In the genomic region with DNA sequence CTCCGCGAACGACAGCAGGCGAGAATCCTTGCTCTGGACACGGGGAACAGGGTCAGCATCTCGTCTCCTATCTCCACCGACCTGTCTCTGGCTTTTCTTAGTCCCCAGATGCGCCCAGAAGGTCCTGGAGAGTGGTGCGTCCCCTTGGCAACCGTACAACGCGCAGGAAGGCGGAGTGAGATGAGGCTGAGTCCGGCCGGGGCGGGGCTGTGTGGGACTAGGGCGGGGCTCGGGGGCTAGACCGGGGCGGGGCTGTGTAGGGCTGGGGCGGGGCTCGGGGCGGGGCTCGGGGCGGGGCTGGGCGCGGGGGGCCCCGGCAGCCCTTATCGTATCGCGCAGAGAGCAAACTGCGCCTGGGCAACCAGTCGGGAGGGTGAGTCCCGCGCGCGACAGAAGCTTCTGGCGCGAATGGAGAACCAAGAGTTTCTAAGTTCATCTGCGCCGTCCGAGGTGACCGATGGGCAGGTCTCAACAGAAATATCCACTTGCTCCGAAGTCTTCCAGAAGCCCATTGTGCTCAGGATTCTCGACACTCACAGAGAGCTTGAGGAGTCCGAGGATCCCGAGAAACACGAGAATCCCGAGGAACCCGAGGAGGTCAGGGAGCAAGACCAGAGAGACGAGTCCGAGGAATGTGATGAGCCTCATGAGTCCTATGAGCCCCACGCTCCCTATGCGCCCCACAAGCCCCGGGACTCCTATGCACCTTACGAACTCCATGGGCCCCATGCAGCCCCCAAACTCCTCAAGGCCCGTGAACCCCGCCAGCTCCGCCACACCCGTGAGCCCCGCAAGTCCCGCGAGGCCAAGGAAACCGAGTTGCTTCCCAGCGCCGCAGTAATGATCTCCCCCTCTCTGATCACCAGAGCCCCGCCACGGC, we compare ENCODE assay signal across 8 cellular contexts. TPM values are rescaled to one million over a fixed set of nuclear protein-coding genes. Genes with fewer than 3 reads are reported as not detected.
A peak's percentile ranks its signal among the peaks of the same experiment; 100 is the strongest.
DNase-seq lines count a peak whose midpoint lies in the region; ATAC-seq and TF ChIP-seq lines count a peak whose summit lies in the region.

No MANE protein-coding gene starts in this region.

- H3K4me3 ChIP-seq in KMS-11 (IDR thresholded peaks at IDR 0.05; ENCODE audit: insufficient read depth, low read depth, low read length) (peak overlapping the region; percentile 59), SK-N-MC (peak overlapping the region; percentile 95), osteoblast (ENCODE audit: insufficient read depth, low read length) (peak overlapping the region; percentile 66)

- no peaks in the 10 kb centered on the region for H3K4me1 Mint-ChIP-seq in activated naive CD4-positive, alpha-beta T cell treated with anti-CD3 and anti-CD28 coated beads, Interleukin-2, amount 10 ng/mL, durations not matched to agents 7 days and 5 days

- H3K36me3 ChIP-seq in KMS-11 (ENCODE audit: insufficient read depth): no peaks in the 10 kb centered on the region
- no peaks in the 10 kb centered on the region for H3K36me3 ChIP-seq in SK-N-MC (ENCODE audit: insufficient read depth, low read length)
- H3K36me3 ChIP-seq in osteoblast (ENCODE audit: insufficient read depth, low read length): no peaks in the 10 kb centered on the region

- no peaks in the 10 kb centered on the region for H3K9me3 Mint-ChIP-seq in activated naive CD4-positive, alpha-beta T cell treated with anti-CD3 and anti-CD28 coated beads, Interleukin-2, amount 10 ng/mL, durations not matched to agents 7 days and 5 days

- H3K4me1 ChIP-seq in KMS-11 (ENCODE audit: low read depth, poor library complexity, severe bottlenecking): peaks cover 8% of the 10 kb centered on the region
- peaks cover 6% of the 10 kb centered on the region for H3K4me1 ChIP-seq in osteoblast (ENCODE audit: insufficient read depth, low read length)

- H3K27me3 Mint-ChIP-seq in activated naive CD4-positive, alpha-beta T cell treated with anti-CD3 and anti-CD28 coated beads, Interleukin-2, amount 10 ng/mL, durations not matched to agents 7 days and 5 days: peaks cover 31% of the 10 kb centered on the region

- H3K9ac ChIP-seq in KMS-11 (peak overlapping the region; percentile 55; the same call in 1 of the 2 replicates), SK-N-MC (ENCODE audit: insufficient read length) (peak overlapping the region; percentile 90)

- peak overlapping the region; percentile 77 for H3K4me2 ChIP-seq in KMS-11
- peak overlapping the region; percentile 91 for H3K4me2 ChIP-seq in osteoblast (ENCODE audit: insufficient read depth, low read length)

- H3K27me3 ChIP-seq in KMS-11 (ENCODE audit: insufficient read depth, low read depth): no peaks in the 10 kb centered on the region
- H3K27me3 ChIP-seq in osteoblast (ENCODE audit: insufficient read depth, low read length): peaks cover 32% of the 10 kb centered on the region

- intact Hi-C loops in Right ventricle myocardium inferior (cut with DNase I): no loop called here

- H3K9me3 ChIP-seq in SK-N-MC (ENCODE audit: low read depth, low read length) (no peaks in the 10 kb centered on the region), osteoblast (ENCODE audit: low read depth, low read length) (no peaks in the 10 kb centered on the region)

- H4K20me1 ChIP-seq in KMS-11 (ENCODE audit: insufficient read depth): no peaks in the 10 kb centered on the region
- no peaks in the 10 kb centered on the region for H4K20me1 ChIP-seq in osteoblast (ENCODE audit: insufficient read depth, low read length)

- CTCF ChIA-PET in activated naive CD4-positive, alpha-beta T cell treated with anti-CD3 and anti-CD28 coated beads, Interleukin-2, amount 10 ng/mL, durations not matched to agents 7 days and 5 days (lab: Charles Lee): interaction anchor here (0.5 to 1.4 kb wide), 3 partner anchors 14 to 303 kb away, joined by 3 to 4 read pairs (median 3); no protein-coding TSS in a partner anchor

- H3K79me2 ChIP-seq in KMS-11 (ENCODE audit: insufficient read depth, low read depth): no peaks in the 10 kb centered on the region
- H3K79me2 ChIP-seq in osteoblast (ENCODE audit: insufficient read depth, low read length): no peaks in the 10 kb centered on the region

- no peaks in the 10 kb centered on the region for H3K36me3 Mint-ChIP-seq in activated naive CD4-positive, alpha-beta T cell treated with anti-CD3 and anti-CD28 coated beads, Interleukin-2, amount 10 ng/mL, durations not matched to agents 7 days and 5 days

- no peak overlapping the region for H3K27ac ChIP-seq in KMS-11
- H3K27ac ChIP-seq in SK-N-MC: no peak overlapping the region
- H3K27ac ChIP-seq in osteoblast (ENCODE audit: low read depth, low read length): no peak overlapping the region

- H2AFZ ChIP-seq in KMS-11 (ENCODE audit: low read depth) (peak overlapping the region; percentile 99), osteoblast (ENCODE audit: low read length) (peak overlapping the region; percentile 93)

- peak; percentile 88 for ATAC-seq in GM21786 (IDR thresholded peaks at IDR 0.05; ENCODE audit: unreplicated experiment)
- peak; percentile 98 for ATAC-seq in Right ventricle myocardium inferior

- no peak overlapping the region for H3K27ac Mint-ChIP-seq in activated naive CD4-positive, alpha-beta T cell treated with anti-CD3 and anti-CD28 coated beads, Interleukin-2, amount 10 ng/mL, durations not matched to agents 7 days and 5 days

- H3K4me3 Mint-ChIP-seq in activated naive CD4-positive, alpha-beta T cell treated with anti-CD3 and anti-CD28 coated beads, Interleukin-2, amount 10 ng/mL, durations not matched to agents 7 days and 5 days: peak overlapping the region; percentile 51

- no peak for TF ChIP-seq CTCF in KMS-11 (conservative IDR thresholded peaks at IDR 0.05; ENCODE audit: low read depth, low read length)
- TF ChIP-seq CTCF in osteoblast (IDR thresholded peaks at IDR 0.05; ENCODE audit: extremely low read depth, low read depth, low read length): no peak

- peak; percentile 35 for DNase-seq in DMS153 treated with DMSO at 0.1 percent for 48 hours (lab: John Stamatoyannopoulos, UW; ENCODE audit: unreplicated experiment)
- no peak for DNase-seq in SK-N-MC (ENCODE audit: low read depth, low spot score)
- DNase-seq in activated naive CD4-positive, alpha-beta T cell treated with anti-CD3 and anti-CD28 coated beads, Interleukin-2, amount 10 ng/mL, durations not matched to agents 7 days and 5 days: peak; percentile 88
- peak; percentile 95 for DNase-seq in Right ventricle myocardium inferior (ENCODE audit: missing footprints)
- DNase-seq in osteoblast (ENCODE audit: insufficient read length, low spot score, missing footprints): peak; percentile 86
- DNase-seq in superior temporal gyrus (ENCODE audit: extremely low spot score): peak; percentile 61

RNA-seq across cellular contexts. Expression of a gene that starts 24.9 kb away (rescaled TPM):
- total RNA-seq in Right ventricle myocardium inferior (not detected), osteoblast (0.59 and 1.1 TPM in 2 replicates)
